ENCODE assay signal across 16 cellular contexts in the genomic region with DNA sequence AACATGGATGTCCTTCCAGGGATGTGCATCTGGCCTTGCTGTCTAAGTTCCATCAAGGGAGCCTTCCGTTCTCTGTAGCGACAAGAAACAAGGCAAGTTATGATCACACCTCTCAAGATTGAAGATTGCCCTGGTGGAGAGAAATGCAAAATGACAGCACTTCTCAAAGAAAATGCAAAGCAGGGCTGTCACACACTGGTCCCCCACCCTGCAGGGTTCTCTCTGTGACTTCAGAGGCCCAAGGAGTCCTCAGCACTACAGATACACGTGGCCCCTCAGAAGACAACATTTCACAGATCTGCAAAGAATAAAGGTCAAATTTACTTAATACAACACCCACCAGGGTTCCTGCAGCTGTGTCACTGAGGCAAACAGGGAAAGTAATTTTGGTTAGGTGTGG.
DNase-seq lines count a peak whose midpoint lies in the region; ATAC-seq and TF ChIP-seq lines count a peak whose summit lies in the region.
"Had no signal": no experiment of that assay in that cellular context is flagged by ENCODE, and none has a peak within 500 bp of the region (broad histone marks: within the 10 kb centered on the region; RNA-seq: fewer than 3 reads in every experiment).

No MANE protein-coding gene starts in this region.

- no peaks in the 10 kb centered on the region for H3K27me3 ChIP-seq in CD8-positive, alpha-beta memory T cell (ENCODE audit: insufficient read depth, low read length, poor library complexity, severe bottlenecking)
- H3K27me3 ChIP-seq in neural cell (ENCODE audit: insufficient read depth, low read depth, low read length), result no peaks in the 10 kb centered on the region

- H2AFZ ChIP-seq in neural cell (ENCODE audit: low read depth, low read length), result no peak overlapping the region

- no peaks in the 10 kb centered on the region for H3K9me2 ChIP-seq in neural cell (ENCODE audit: insufficient read depth, low read length)

- H3K9me3 Mint-ChIP-seq in CD8-positive, alpha-beta memory T cell, result no peaks in the 10 kb centered on the region
- H3K9me3 Mint-ChIP-seq in activated CD8-positive, alpha-beta T cell treated with anti-CD3 and anti-CD28 coated beads, Interleukin-2, amount 10 ng/mL, durations not matched to agents 7 days and 5 days (ENCODE audit: insufficient read depth), result no peaks in the 10 kb centered on the region
- H3K9me3 Mint-ChIP-seq: activated T-helper 17 cell treated with anti-CD3 and anti-CD28 coated beads, Interleukin-2, amount 50 U/mL, for 72 hours had no signal

- peak; percentile 33 for TF ChIP-seq EP300 in neural cell (conservative IDR thresholded peaks at IDR 0.05; ENCODE audit: poor library complexity, severe bottlenecking)

- no peak overlapping the region for H3K4me3 Mint-ChIP-seq in CD8-positive, alpha-beta memory T cell
- H3K4me3 Mint-ChIP-seq in activated CD8-positive, alpha-beta T cell treated with anti-CD3 and anti-CD28 coated beads, Interleukin-2, amount 10 ng/mL, durations not matched to agents 7 days and 5 days, result no peak overlapping the region
- H3K4me3 Mint-ChIP-seq: activated T-helper 17 cell treated with anti-CD3 and anti-CD28 coated beads, Interleukin-2, amount 50 U/mL, for 72 hours had no signal

- peaks cover 0 to 56% (median 1%) of the 10 kb centered on the region in 3 donors for H3K36me3 Mint-ChIP-seq in CD8-positive, alpha-beta memory T cell
- peaks cover 45% of the 10 kb centered on the region for H3K36me3 Mint-ChIP-seq in activated CD8-positive, alpha-beta T cell treated with anti-CD3 and anti-CD28 coated beads, Interleukin-2, amount 10 ng/mL, durations not matched to agents 7 days and 5 days (ENCODE audit: low read depth)

- peaks cover 31 to 54% (median 38%) of the 10 kb centered on the region in 3 donors for H3K4me1 Mint-ChIP-seq in CD8-positive, alpha-beta memory T cell
- peaks cover 10% of the 10 kb centered on the region for H3K4me1 Mint-ChIP-seq in activated CD8-positive, alpha-beta T cell treated with anti-CD3 and anti-CD28 coated beads, Interleukin-2, amount 10 ng/mL, durations not matched to agents 7 days and 5 days (ENCODE audit: low read depth)
- H3K4me1 Mint-ChIP-seq: activated T-helper 17 cell treated with anti-CD3 and anti-CD28 coated beads, Interleukin-2, amount 50 U/mL, for 72 hours had no signal

- no peaks in the 10 kb centered on the region for H3F3A ChIP-seq in neural cell (ENCODE audit: insufficient read depth, low read length, poor library complexity, severe bottlenecking)

- DNase-seq in CD8-positive, alpha-beta memory T cell, result no peak
- DNase-seq in GM19238 (ENCODE audit: insufficient read length, low spot score) (peak; percentile 24), NCI-H2107 treated with DMSO at 0.1 percent for 48 hours (lab: John Stamatoyannopoulos, UW; ENCODE audit: unreplicated experiment) (no peak), kidney tubule cell (ENCODE audit: low spot score) (no peak)
- no peak for DNase-seq in activated CD8-positive, alpha-beta T cell treated with anti-CD3 and anti-CD28 coated beads, Interleukin-2, amount 10 ng/mL, durations not matched to agents 7 days and 5 days
- no peak for DNase-seq in activated CD4-positive, alpha-beta T cell treated with anti-CD3 and anti-CD28 coated beads, Interleukin-2, amount 50 U/mL, for 48 hours
- DNase-seq: amygdala; EL; NCI-H1417 treated with DMSO at 0.1 percent for 48 hours; NCI-H446; NK-92 treated with Interleukin-12 subunit alpha and Interleukin-12 subunit beta, amount 100 ng/mL, for 24 hours had no signal

- H4K20me1 ChIP-seq in neural cell (ENCODE audit: insufficient read depth), result no peaks in the 10 kb centered on the region

- H3K4me2 ChIP-seq in neural cell (ENCODE audit: low read length), result no peak overlapping the region

- TF ChIP-seq RAD21 in neural cell (conservative IDR thresholded peaks at IDR 0.05), result no peak

- H3K4me1 ChIP-seq in CD8-positive, alpha-beta memory T cell (ENCODE audit: insufficient read depth, low read length), result peaks cover 15% of the 10 kb centered on the region

- no peak overlapping the region for H3K27ac ChIP-seq in CD8-positive, alpha-beta memory T cell (ENCODE audit: low read depth, low read length)
- H3K27ac ChIP-seq in neural cell (ENCODE audit: low read length), result no peak overlapping the region

- no peak overlapping the region for H3K9ac ChIP-seq in neural cell (ENCODE audit: low read length)

- CTCF ChIA-PET in CD8-positive, alpha-beta memory T cell (lab: Charles Lee), result interaction anchor here (3.1 kb wide), 1 partner anchor 96 kb away, joined by 13 read pairs; no protein-coding TSS in a partner anchor
- CTCF ChIA-PET in activated CD8-positive, alpha-beta T cell treated with anti-CD3 and anti-CD28 coated beads, Interleukin-2, amount 10 ng/mL, durations not matched to agents 7 days and 5 days (lab: Charles Lee), result interaction anchor here (8.4 kb wide), 1 partner anchor 95 kb away, joined by 131 read pairs; no protein-coding TSS in a partner anchor

- no peaks in the 10 kb centered on the region for H3K79me2 ChIP-seq in neural cell (replicated peaks; ENCODE audit: insufficient read depth, low read length)

- POLR2A ChIA-PET in CD8-positive, alpha-beta memory T cell (lab: Charles Lee), result no interaction called here
- POLR2A ChIA-PET in activated CD8-positive, alpha-beta T cell treated with anti-CD3 and anti-CD28 coated beads, Interleukin-2, amount 10 ng/mL, durations not matched to agents 7 days and 5 days (lab: Charles Lee), result no interaction called here

- peak overlapping the region in 6 of 8 donors; percentile 38 to 95 (median 65) for H3K27ac Mint-ChIP-seq in CD8-positive, alpha-beta memory T cell
- H3K27ac Mint-ChIP-seq in activated CD8-positive, alpha-beta T cell treated with anti-CD3 and anti-CD28 coated beads, Interleukin-2, amount 10 ng/mL, durations not matched to agents 7 days and 5 days, result peak overlapping the region; percentile 23
- H3K27ac Mint-ChIP-seq: activated T-helper 17 cell treated with anti-CD3 and anti-CD28 coated beads, Interleukin-2, amount 50 U/mL, for 72 hours had no signal

- peak; percentile 21 for TF ChIP-seq CTCF in neural cell (IDR thresholded peaks at IDR 0.05; ENCODE audit: poor library complexity, severe bottlenecking)

- no peaks in the 10 kb centered on the region for H3K36me3 ChIP-seq in CD8-positive, alpha-beta memory T cell (ENCODE audit: insufficient read depth, low read length)
- no peaks in the 10 kb centered on the region for H3K36me3 ChIP-seq in neural cell (ENCODE audit: insufficient read depth, low read length)

- no peak overlapping the region for H3K4me3 ChIP-seq in CD8-positive, alpha-beta memory T cell (ENCODE audit: low read length)
- H3K4me3 ChIP-seq in neural cell (ENCODE audit: low read length), result no peak overlapping the region

- H3K9me3 ChIP-seq in CD8-positive, alpha-beta memory T cell (ENCODE audit: low read length), result no peaks in the 10 kb centered on the region
- no peaks in the 10 kb centered on the region for H3K9me3 ChIP-seq in neural cell (ENCODE audit: low read length)

- H3K27me3 Mint-ChIP-seq in CD8-positive, alpha-beta memory T cell, result peaks cover 0 to 6% of the 10 kb centered on the region in 2 donors
- peaks cover 2% of the 10 kb centered on the region for H3K27me3 Mint-ChIP-seq in activated CD8-positive, alpha-beta T cell treated with anti-CD3 and anti-CD28 coated beads, Interleukin-2, amount 10 ng/mL, durations not matched to agents 7 days and 5 days (ENCODE audit: low read depth)
- H3K27me3 Mint-ChIP-seq: activated T-helper 17 cell treated with anti-CD3 and anti-CD28 coated beads, Interleukin-2, amount 50 U/mL, for 72 hours had no signal

- no peak for ATAC-seq in activated CD8-positive, alpha-beta T cell treated with anti-CD3 and anti-CD28 coated beads, Interleukin-2, amount 10 ng/mL, durations not matched to agents 7 days and 5 days
- ATAC-seq: activated T-helper 17 cell treated with anti-CD3 and anti-CD28 coated beads, Interleukin-2, amount 50 U/mL, for 72 hours; esophagus mucosa; left lobe of liver; sciatic nerve had no signal

TF ChIP-seq in neural cell, 6 proteins besides CTCF, POLR2A, EP300 and RAD21:
- TF ChIP-seq TAF1 (IDR thresholded peaks at IDR 0.05; ENCODE audit: low read depth), result no peak
- TF ChIP-seq MXI1 (conservative IDR thresholded peaks at IDR 0.05; ENCODE audit: poor library complexity, severe bottlenecking), result no peak
- TF ChIP-seq, protein P1, sequence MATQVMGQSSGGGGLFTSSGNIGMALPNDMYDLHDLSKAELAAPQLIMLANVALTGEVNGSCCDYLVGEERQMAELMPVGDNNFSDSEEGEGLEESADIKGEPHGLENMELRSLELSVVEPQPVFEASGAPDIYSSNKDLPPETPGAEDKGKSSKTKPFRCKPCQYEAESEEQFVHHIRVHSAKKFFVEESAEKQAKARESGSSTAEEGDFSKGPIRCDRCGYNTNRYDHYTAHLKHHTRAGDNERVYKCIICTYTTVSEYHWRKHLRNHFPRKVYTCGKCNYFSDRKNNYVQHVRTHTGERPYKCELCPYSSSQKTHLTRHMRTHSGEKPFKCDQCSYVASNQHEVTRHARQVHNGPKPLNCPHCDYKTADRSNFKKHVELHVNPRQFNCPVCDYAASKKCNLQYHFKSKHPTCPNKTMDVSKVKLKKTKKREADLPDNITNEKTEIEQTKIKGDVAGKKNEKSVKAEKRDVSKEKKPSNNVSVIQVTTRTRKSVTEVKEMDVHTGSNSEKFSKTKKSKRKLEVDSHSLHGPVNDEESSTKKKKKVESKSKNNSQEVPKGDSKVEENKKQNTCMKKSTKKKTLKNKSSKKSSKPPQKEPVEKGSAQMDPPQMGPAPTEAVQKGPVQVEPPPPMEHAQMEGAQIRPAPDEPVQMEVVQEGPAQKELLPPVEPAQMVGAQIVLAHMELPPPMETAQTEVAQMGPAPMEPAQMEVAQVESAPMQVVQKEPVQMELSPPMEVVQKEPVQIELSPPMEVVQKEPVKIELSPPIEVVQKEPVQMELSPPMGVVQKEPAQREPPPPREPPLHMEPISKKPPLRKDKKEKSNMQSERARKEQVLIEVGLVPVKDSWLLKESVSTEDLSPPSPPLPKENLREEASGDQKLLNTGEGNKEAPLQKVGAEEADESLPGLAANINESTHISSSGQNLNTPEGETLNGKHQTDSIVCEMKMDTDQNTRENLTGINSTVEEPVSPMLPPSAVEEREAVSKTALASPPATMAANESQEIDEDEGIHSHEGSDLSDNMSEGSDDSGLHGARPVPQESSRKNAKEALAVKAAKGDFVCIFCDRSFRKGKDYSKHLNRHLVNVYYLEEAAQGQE (IDR thresholded peaks at IDR 0.05; ENCODE audit: borderline replicate concordance), result no peak
- TF ChIP-seq POLR2AphosphoS5 (IDR thresholded peaks at IDR 0.05), result no peak
- TF ChIP-seq EZH2 (IDR thresholded peaks at IDR 0.05; ENCODE audit: borderline replicate concordance, insufficient read depth, low read length, poor library complexity, severe bottlenecking), result no peak
- TF ChIP-seq SMC3 (conservative IDR thresholded peaks at IDR 0.05; ENCODE audit: poor library complexity), result no peak
